Comparison of ENCODE assay signal across 17 cellular contexts in the genomic region with DNA sequence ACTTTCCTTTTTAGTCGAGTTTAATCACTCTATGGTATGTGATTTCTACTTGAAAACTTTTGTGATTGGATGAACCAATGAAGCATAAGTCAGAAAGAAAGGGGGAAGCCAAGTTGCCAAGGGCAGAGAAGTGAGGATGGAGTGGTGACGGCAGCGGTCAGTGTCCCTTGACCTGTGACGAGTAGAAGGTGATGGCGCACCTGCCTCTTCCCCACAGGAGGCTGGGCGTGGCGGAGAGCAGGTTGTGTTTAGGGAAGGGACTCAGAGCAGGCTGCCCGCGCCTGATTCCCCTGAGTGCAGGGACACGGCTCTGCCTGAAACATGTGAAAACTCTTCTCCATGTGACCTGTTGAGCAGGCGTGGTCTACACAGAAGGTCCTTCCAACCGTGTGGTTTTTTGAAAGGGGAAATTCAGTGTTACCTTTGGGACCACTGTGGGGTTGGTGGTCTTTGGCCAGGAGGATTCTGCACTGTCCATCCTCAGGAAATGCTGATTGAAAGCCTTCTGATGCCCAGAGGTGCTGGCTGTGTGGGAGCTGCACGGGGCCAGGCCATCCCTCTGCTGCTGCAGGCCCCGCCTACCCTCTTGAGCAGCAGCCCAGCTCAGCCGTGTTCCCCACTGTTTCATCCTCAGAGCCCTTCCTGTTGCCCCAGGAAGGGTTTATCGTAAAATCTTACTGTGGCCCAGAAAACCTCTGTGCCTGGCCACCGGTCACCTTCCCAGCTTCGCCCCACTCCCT. TPM values are rescaled to one million over a fixed set of nuclear protein-coding genes. Genes with fewer than 3 reads are reported as not detected.
A peak's percentile ranks its signal among the peaks of the same experiment; 100 is the strongest.
DNase-seq lines count a peak whose midpoint lies in the region; ATAC-seq and TF ChIP-seq lines count a peak whose summit lies in the region.
"Had no signal": no experiment of that assay in that cellular context is flagged by ENCODE, and none has a peak within 500 bp of the region (broad histone marks: within the 10 kb centered on the region; RNA-seq: fewer than 3 reads in every experiment).

No MANE protein-coding gene starts in this region.

- POLR2A ChIA-PET in CD8-positive, alpha-beta memory T cell (lab: Charles Lee) = no interaction called here
- POLR2A ChIA-PET in naive thymus-derived CD8-positive, alpha-beta T cell (lab: Charles Lee) = no interaction called here

- H3K27me3 ChIP-seq in CD8-positive, alpha-beta memory T cell (ENCODE audit: insufficient read depth, low read length, poor library complexity, severe bottlenecking) = no peaks in the 10 kb centered on the region
- no peaks in the 10 kb centered on the region for H3K27me3 ChIP-seq in RWPE2 (ENCODE audit: insufficient read depth, poor library complexity, severe bottlenecking)

- H3K4me1 Mint-ChIP-seq in CD8-positive, alpha-beta memory T cell = peaks cover 17 to 18% (median 17%) of the 10 kb centered on the region in 3 donors
- H3K4me1 Mint-ChIP-seq in naive thymus-derived CD8-positive, alpha-beta T cell = peaks cover 14 to 55% (median 27%) of the 10 kb centered on the region in 4 donors
- H3K4me1 Mint-ChIP-seq: neural crest cell had no signal

- peaks cover 0 to 82% (median 20%) of the 10 kb centered on the region in 3 donors for H3K36me3 Mint-ChIP-seq in CD8-positive, alpha-beta memory T cell
- peaks cover 0 to 50% (median 11%) of the 10 kb centered on the region in 3 donors for H3K36me3 Mint-ChIP-seq in naive thymus-derived CD8-positive, alpha-beta T cell

- H3K27ac Mint-ChIP-seq in CD8-positive, alpha-beta memory T cell = peak overlapping the region in 5 of 8 donors; percentile 17 to 93 (median 76)
- peak overlapping the region; percentile 18 to 97 (median 77) for H3K27ac Mint-ChIP-seq in naive thymus-derived CD8-positive, alpha-beta T cell
- H3K27ac Mint-ChIP-seq: activated CD8-positive, alpha-beta T cell treated with anti-CD3 and anti-CD28 coated beads for 36 hours had no signal

- H3K4me3 Mint-ChIP-seq in CD8-positive, alpha-beta memory T cell = no peak overlapping the region
- peak overlapping the region in 2 of 10 donors; percentile 37 to 46 for H3K4me3 Mint-ChIP-seq in naive thymus-derived CD8-positive, alpha-beta T cell
- H3K4me3 Mint-ChIP-seq: activated CD8-positive, alpha-beta T cell treated with anti-CD3 and anti-CD28 coated beads for 36 hours; neural crest cell; T-cell had no signal

- no peak overlapping the region for H3K27ac ChIP-seq in CD8-positive, alpha-beta memory T cell (ENCODE audit: low read depth, low read length)
- no peak overlapping the region for H3K27ac ChIP-seq in RWPE2 (ENCODE audit: poor library complexity, severe bottlenecking)
- H3K27ac ChIP-seq: left ventricle myocardium inferior, PC-9, skin epidermis had no signal

- TF ChIP-seq CTCF in RWPE2 (IDR thresholded peaks at IDR 0.05; ENCODE audit: poor library complexity, severe bottlenecking) = no peak

- ATAC-seq in RWPE2 (ENCODE audit: low read depth) (no peak), HG03135 (IDR thresholded peaks at IDR 0.05; ENCODE audit: unreplicated experiment) (no peak), HG03108 (IDR thresholded peaks at IDR 0.05; ENCODE audit: unreplicated experiment) (no peak)
- no peak for ATAC-seq in naive thymus-derived CD8-positive, alpha-beta T cell
- ATAC-seq: activated CD8-positive, alpha-beta T cell treated with anti-CD3 and anti-CD28 coated beads for 36 hours; T-cell had no signal

- peak; percentile 35 for TF ChIP-seq POLR2A in GM19193 (IDR thresholded peaks at IDR 0.05; ENCODE audit: extremely low read depth, insufficient read depth, insufficient read length)

- no peak overlapping the region for H3K4me3 ChIP-seq in CD8-positive, alpha-beta memory T cell (ENCODE audit: low read length)
- H3K4me3 ChIP-seq in RWPE2 (ENCODE audit: severe bottlenecking) = no peak overlapping the region
- H3K4me3 ChIP-seq: left ventricle myocardium inferior, PC-9, skin epidermis had no signal

- no peaks in the 10 kb centered on the region for H3K9me3 ChIP-seq in CD8-positive, alpha-beta memory T cell (ENCODE audit: low read length)
- no peaks in the 10 kb centered on the region for H3K9me3 ChIP-seq in RWPE2 (ENCODE audit: severe bottlenecking)
- H3K9me3 ChIP-seq: left ventricle myocardium inferior had no signal

- H3K9me3 Mint-ChIP-seq in CD8-positive, alpha-beta memory T cell = no peaks in the 10 kb centered on the region
- no peaks in the 10 kb centered on the region for H3K9me3 Mint-ChIP-seq in naive thymus-derived CD8-positive, alpha-beta T cell
- H3K9me3 Mint-ChIP-seq: activated CD8-positive, alpha-beta T cell treated with anti-CD3 and anti-CD28 coated beads for 36 hours; neural crest cell; T-cell had no signal

- DNase-seq in CD8-positive, alpha-beta memory T cell = no peak
- DNase-seq in RWPE2 (ENCODE audit: low spot score) (peak; percentile 70), RPMI8226 (no peak)
- DNase-seq in naive thymus-derived CD8-positive, alpha-beta T cell = no peak
- DNase-seq: activated CD8-positive, alpha-beta T cell treated with anti-CD3 and anti-CD28 coated beads for 36 hours; erythroblast; GDM1; left ventricle myocardium inferior; MM.1S; NCI-H2171; PC-9; T-cell had no signal

- no peaks in the 10 kb centered on the region for H3K27me3 Mint-ChIP-seq in CD8-positive, alpha-beta memory T cell
- no peaks in the 10 kb centered on the region for H3K27me3 Mint-ChIP-seq in naive thymus-derived CD8-positive, alpha-beta T cell
- H3K27me3 Mint-ChIP-seq: activated CD8-positive, alpha-beta T cell treated with anti-CD3 and anti-CD28 coated beads for 36 hours; T-cell had no signal

- CTCF ChIA-PET in CD8-positive, alpha-beta memory T cell (lab: Charles Lee) = no interaction called here

- peaks cover 13% of the 10 kb centered on the region for H3K36me3 ChIP-seq in CD8-positive, alpha-beta memory T cell (ENCODE audit: insufficient read depth, low read length)
- H3K36me3 ChIP-seq in RWPE2 (ENCODE audit: low read depth) = peaks cover 43% of the 10 kb centered on the region

- H3K4me1 ChIP-seq in CD8-positive, alpha-beta memory T cell (ENCODE audit: insufficient read depth, low read length) = peaks cover 17% of the 10 kb centered on the region
- no peaks in the 10 kb centered on the region for H3K4me1 ChIP-seq in RWPE2 (ENCODE audit: insufficient read depth, poor library complexity, severe bottlenecking)

RNA-seq across cellular contexts. Expression of a gene that starts 23.5 kb away (rescaled TPM):
- under 1 TPM; 0.66 to 0.75 TPM for total RNA-seq in CD8-positive, alpha-beta memory T cell
- polyA plus RNA-seq in CD8-positive, alpha-beta memory T cell = 1.6 TPM
- total RNA-seq in naive thymus-derived CD8-positive, alpha-beta T cell = 10 to 100 TPM; 15.8 to 20.8 TPM
- 1 to 10 TPM; 2.3 to 5.6 (median 4.1) TPM for polyA plus RNA-seq in naive thymus-derived CD8-positive, alpha-beta T cell
- total RNA-seq: left ventricle myocardium inferior had no signal

Comparison
In these comparisons a context has a peak if more than half of its experiments do, and no peak if none do; other contexts are left out.
1. RNA of a gene that starts 23.5 kb away (total RNA-seq): 15.8 to 20.8 TPM in naive thymus-derived CD8-positive, alpha-beta T cell; 0.66 to 0.75 TPM in CD8-positive, alpha-beta memory T cell; every median in the first group is over 4 times any median in the second.